In the genomic region with DNA sequence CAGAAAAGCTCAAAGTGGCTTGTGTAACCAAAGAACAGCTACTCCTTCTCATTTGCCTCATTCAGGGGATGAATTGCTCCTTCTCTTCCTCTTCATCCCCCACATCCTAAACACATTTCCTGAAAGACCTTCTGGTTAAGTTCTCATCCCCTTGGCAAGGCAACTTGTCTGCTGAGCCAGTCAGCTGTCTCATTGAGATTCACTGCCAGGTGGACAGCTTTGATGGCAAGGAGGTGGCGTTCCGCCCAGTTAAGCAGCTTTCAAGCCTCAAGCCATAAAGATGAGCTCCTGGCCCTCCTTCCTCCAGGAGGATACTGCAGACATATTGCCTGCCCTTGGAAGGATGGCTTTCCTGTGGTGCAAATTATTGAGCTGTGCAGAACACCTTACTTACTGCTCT, we compare ENCODE assay signal across 22 cellular contexts.
A peak's percentile ranks its signal among the peaks of the same experiment; 100 is the strongest.
DNase-seq lines count a peak whose midpoint lies in the region; ATAC-seq and TF ChIP-seq lines count a peak whose summit lies in the region.
"Had no signal": no experiment of that assay in that cellular context is flagged by ENCODE, and none has a peak within 500 bp of the region (broad histone marks: within the 10 kb centered on the region; RNA-seq: fewer than 3 reads in every experiment).

No MANE protein-coding gene starts in this region.

- ATAC-seq in upper lobe of left lung (ENCODE audit: low FRiP score in 2 of 2), result no peak
- ATAC-seq: activated CD4-positive, CD25-positive, alpha-beta regulatory T cell treated with anti-CD3 and anti-CD28 coated beads, Interleukin-2, amount 50 U/mL, for 24 hours; activated CD8-positive, alpha-beta memory T cell treated with anti-CD3 and anti-CD28 coated beads, Interleukin-2, amount 10 ng/mL, durations not matched to agents 7 days and 5 days; effector memory CD8-positive, alpha-beta T cell; natural killer cell treated with Interleukin-12 subunit alpha and Interleukin-12 subunit beta and Interleukin-15 and Interleukin-18, amount 100 ng/mL, for 72 hours; Panc1 had no signal

- H3K4me3 ChIP-seq in prostate gland (no peak overlapping the region), upper lobe of left lung (no peak overlapping the region)
- H3K4me3 ChIP-seq: heart right ventricle, testis had no signal

- intact Hi-C loops in prostate gland (cut with DNase I), result no loop called here

- H3K4me1 ChIP-seq in prostate gland (replicated peaks) (no peaks in the 10 kb centered on the region), upper lobe of left lung (no peaks in the 10 kb centered on the region)
- H3K4me1 ChIP-seq: testis had no signal

- 13% methylated on average over 2 of the region's 2 CpGs for WGBS in prostate gland
- WGBS in upper lobe of left lung, 2 donors, result 80 to 94% methylated on average over 2 of the region's 2 CpGs

- H3K9me3 ChIP-seq in prostate gland, result no peaks in the 10 kb centered on the region
- H3K9me3 ChIP-seq in upper lobe of left lung, result no peaks in the 10 kb centered on the region
- H3K9me3 ChIP-seq: SK-N-SH, testis had no signal

- H3K27me3 ChIP-seq in prostate gland (replicated peaks; ENCODE audit: insufficient read depth), result no peaks in the 10 kb centered on the region
- no peaks in the 10 kb centered on the region for H3K27me3 ChIP-seq in upper lobe of left lung
- H3K27me3 ChIP-seq: heart right ventricle, testis had no signal

- no peak for TF ChIP-seq EP300 in upper lobe of left lung (IDR thresholded peaks at IDR 0.05)

- H3K27ac ChIP-seq in prostate gland (no peak overlapping the region), RWPE1 (no peak overlapping the region), upper lobe of left lung (no peak overlapping the region)
- H3K27ac ChIP-seq: heart right ventricle, testis had no signal

- CTCF ChIA-PET in RWPE1 (lab: Yijun Ruan, JAX), result interaction anchor here (0.6 kb wide), 1 partner anchor 44 kb away, joined by 3 read pairs; no protein-coding TSS in a partner anchor

- TF ChIP-seq POLR2A in prostate gland (IDR thresholded peaks at IDR 0.05) (no peak), upper lobe of left lung (IDR thresholded peaks at IDR 0.05) (no peak)

- POLR2A ChIA-PET in RWPE1 (lab: Yijun Ruan, JAX; ENCODE audit: low non-redundant PET), result no interaction called here

- peak; percentile 49 for DNase-seq in LHCN-M2 (ENCODE audit: low read depth)
- DNase-seq in NCI-H2196 treated with DMSO at 0.1 percent for 48 hours (lab: John Stamatoyannopoulos, UW; ENCODE audit: unreplicated experiment), result peak; percentile 73
- DNase-seq in cerebellar nuclear complex (lab: John Stamatoyannopoulos, UW), result peak; percentile 88 to 94
- DNase-seq in prostate gland (ENCODE audit: low spot score), result peak; percentile 28
- no peak for DNase-seq in GOT3 (lab: John Stamatoyannopoulos, UW)
- no peak for DNase-seq in RWPE1 (ENCODE audit: low spot score)
- no peak for DNase-seq in MV-4-11 (lab: John Stamatoyannopoulos, UW)
- no peak for DNase-seq in upper lobe of left lung
- DNase-seq: activated CD8-positive, alpha-beta memory T cell treated with anti-CD3 and anti-CD28 coated beads, Interleukin-2, amount 10 ng/mL, durations not matched to agents 7 days and 5 days; activated effector memory CD4-positive, alpha-beta T cell treated with Interleukin-2 at 50 U/mL for 16 hours; effector memory CD8-positive, alpha-beta T cell; heart right ventricle; KG1; mesendoderm; NCI-H1436 treated with DMSO at 0.1 percent for 48 hours; NCI-H774; SK-N-SH; T-helper 9 cell; testis had no signal

- H3K36me3 ChIP-seq in prostate gland, result no peaks in the 10 kb centered on the region
- H3K36me3 ChIP-seq in upper lobe of left lung, result no peaks in the 10 kb centered on the region
- H3K36me3 ChIP-seq: heart right ventricle had no signal

- TF ChIP-seq CTCF in prostate gland (IDR thresholded peaks at IDR 0.05), result no peak
- TF ChIP-seq CTCF in RWPE1 (conservative IDR thresholded peaks at IDR 0.05; ENCODE audit: low read depth), result no peak
- TF ChIP-seq CTCF in upper lobe of left lung (IDR thresholded peaks at IDR 0.05), result no peak

Comparison
In these comparisons a context has a peak if more than half of its experiments do, and no peak if none do; other contexts are left out.
1. DNase-seq: peak in LHCN-M2 (single experiment), NCI-H2196 treated with DMSO at 0.1 percent for 48 hours (single experiment), cerebellar nuclear complex (2 of 2) and prostate gland (single experiment); none in GOT3 (single experiment), RWPE1 (single experiment), MV-4-11 (single experiment) and upper lobe of left lung (0 of 2).